Comparison of ENCODE assay signal across 23 cellular contexts in the genomic region with DNA sequence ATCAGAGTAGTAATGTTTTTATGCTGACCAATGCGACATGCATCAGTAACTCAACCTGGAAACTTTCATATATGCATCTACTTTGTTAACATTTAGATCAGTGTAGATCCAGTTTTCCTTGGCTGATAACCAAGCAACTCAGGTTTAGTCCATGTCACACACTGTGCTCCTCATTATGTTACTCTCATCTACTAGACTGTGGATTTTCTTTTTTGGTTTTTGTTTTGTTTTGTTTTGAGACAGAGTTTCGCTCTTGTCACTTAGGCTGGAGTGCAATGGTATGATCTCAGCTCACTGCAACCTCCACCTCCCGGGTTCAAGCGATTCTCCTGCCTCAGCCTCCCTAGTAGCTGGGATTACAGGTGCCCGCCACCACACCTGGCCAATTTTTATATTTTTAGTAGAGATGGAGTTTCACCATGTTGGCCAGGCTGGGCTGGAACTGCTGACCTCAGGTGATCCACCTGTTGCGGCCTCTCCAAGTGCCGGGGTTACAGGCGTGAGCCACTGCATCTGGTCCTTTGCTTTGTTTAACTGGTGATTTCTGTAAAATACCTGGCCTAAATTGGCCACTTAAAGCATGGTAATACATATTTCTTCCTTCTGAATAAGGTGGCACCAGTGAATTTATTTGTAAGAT.
"Had no signal": no experiment of that assay in that cellular context is flagged by ENCODE, and none has a peak within 500 bp of the region (broad histone marks: within the 10 kb centered on the region; RNA-seq: fewer than 3 reads in every experiment).

No MANE protein-coding gene starts in this region.

- H3K4me1 Mint-ChIP-seq: activated CD4-positive, alpha-beta T cell treated with anti-CD3 and anti-CD28 coated beads, Interleukin-2, amount 10 ng/mL, durations not matched to agents 7 days and 5 days; activated naive CD4-positive, alpha-beta T cell treated with anti-CD3 and anti-CD28 coated beads, Interleukin-2, amount 50 U/mL, for 24 hours had no signal

- H3K36me3 ChIP-seq: breast epithelium had no signal

- H3K4me1 ChIP-seq: breast epithelium, heart left ventricle, parathyroid adenoma, psoas muscle, sigmoid colon, stomach, thyroid gland, upper lobe of left lung, vagina had no signal

- H3K27ac ChIP-seq: breast epithelium, heart left ventricle, parathyroid adenoma, psoas muscle, sigmoid colon, stomach, thyroid gland, upper lobe of left lung, vagina had no signal

- H3K9me3 ChIP-seq: breast epithelium, heart left ventricle, psoas muscle, sigmoid colon, stomach, thyroid gland, upper lobe of left lung, vagina had no signal

- ATAC-seq: esophagus mucosa; heart left ventricle; naive thymus-derived CD8-positive, alpha-beta T cell; psoas muscle; stimulated activated naive B cell treated with anti-CD40 and anti-IgM and Interleukin-4, amounts not matched to agents 10 μg/mL and 1 μg/mL and 100 μg/mL, for 72 hours had no signal

- H3K27me3 Mint-ChIP-seq: activated CD4-positive, alpha-beta T cell treated with anti-CD3 and anti-CD28 coated beads, Interleukin-2, amount 10 ng/mL, durations not matched to agents 7 days and 5 days; activated naive CD4-positive, alpha-beta T cell treated with anti-CD3 and anti-CD28 coated beads, Interleukin-2, amount 50 U/mL, for 24 hours; activated T-cell treated with anti-CD3 and anti-CD28 coated beads, Interleukin-2, amount 50 U/mL, for 24 hours; naive thymus-derived CD8-positive, alpha-beta T cell; stimulated activated naive B cell treated with anti-CD40 and anti-IgM and Interleukin-4, amounts not matched to agents 10 μg/mL and 1 μg/mL and 100 μg/mL, for 72 hours had no signal

- H3K9me3 Mint-ChIP-seq: activated CD4-positive, alpha-beta T cell treated with anti-CD3 and anti-CD28 coated beads, Interleukin-2, amount 10 ng/mL, durations not matched to agents 7 days and 5 days; activated naive CD4-positive, alpha-beta T cell treated with anti-CD3 and anti-CD28 coated beads, Interleukin-2, amount 50 U/mL, for 24 hours; activated T-cell treated with anti-CD3 and anti-CD28 coated beads, Interleukin-2, amount 50 U/mL, for 24 hours; activated T-helper 2 cell treated with anti-CD3 and anti-CD28 coated beads, Interferon-gamma antibody, Interleukin-2, Interleukin-4, amounts not matched to agents 10 μg/mL and 5 μg/mL and 100 μg/mL, durations not matched to agents 14 hours and 24 hours and 36 hours; naive thymus-derived CD8-positive, alpha-beta T cell; neural crest cell; stimulated activated naive B cell treated with anti-CD40 and anti-IgM and Interleukin-4, amounts not matched to agents 10 μg/mL and 1 μg/mL and 100 μg/mL, for 72 hours had no signal

- H3K4me3 Mint-ChIP-seq: activated CD4-positive, alpha-beta T cell treated with anti-CD3 and anti-CD28 coated beads, Interleukin-2, amount 10 ng/mL, durations not matched to agents 7 days and 5 days; activated naive CD4-positive, alpha-beta T cell treated with anti-CD3 and anti-CD28 coated beads, Interleukin-2, amount 50 U/mL, for 24 hours; activated T-cell treated with anti-CD3 and anti-CD28 coated beads, Interleukin-2, amount 50 U/mL, for 24 hours; naive thymus-derived CD8-positive, alpha-beta T cell; neural crest cell; stimulated activated naive B cell treated with anti-CD40 and anti-IgM and Interleukin-4, amounts not matched to agents 10 μg/mL and 1 μg/mL and 100 μg/mL, for 72 hours had no signal

- DNase-seq: activated CD4-positive, alpha-beta T cell treated with anti-CD3 and anti-CD28 coated beads, Interleukin-2, amount 10 ng/mL, durations not matched to agents 7 days and 5 days; activated CD4-positive, CD25-positive, alpha-beta regulatory T cell treated with anti-CD3 and anti-CD28 coated beads, Interleukin-2, amount 50 U/mL, for 72 hours; activated CD8-positive, alpha-beta memory T cell treated with anti-CD3 and anti-CD28 coated beads, Interleukin-2, amount 50 U/mL, for 4 hours; activated T-cell treated with anti-CD3 and anti-CD28 coated beads, Interleukin-2, amount 50 U/mL, for 24 hours; central memory CD4-positive, alpha-beta T cell; heart left ventricle; nucleus accumbens; psoas muscle; sigmoid colon; stimulated activated CD4-positive, alpha-beta T cell treated with anti-CD3 and anti-CD28 coated beads, Interleukin-2, amount 100 ng/mL, for 24 hours; stimulated activated naive B cell treated with anti-CD40 and anti-IgM and Interleukin-4, amounts not matched to agents 10 μg/mL and 1 μg/mL and 100 μg/mL, for 72 hours; stomach; thyroid gland; upper lobe of left lung had no signal

- H3K27ac Mint-ChIP-seq: activated CD4-positive, alpha-beta T cell treated with anti-CD3 and anti-CD28 coated beads, Interleukin-2, amount 10 ng/mL, durations not matched to agents 7 days and 5 days; activated naive CD4-positive, alpha-beta T cell treated with anti-CD3 and anti-CD28 coated beads, Interleukin-2, amount 50 U/mL, for 24 hours; activated T-cell treated with anti-CD3 and anti-CD28 coated beads, Interleukin-2, amount 50 U/mL, for 24 hours; activated T-helper 2 cell treated with anti-CD3 and anti-CD28 coated beads, Interferon-gamma antibody, Interleukin-2, Interleukin-4, amounts not matched to agents 10 μg/mL and 5 μg/mL and 100 μg/mL, durations not matched to agents 14 hours and 24 hours and 36 hours; stimulated activated naive B cell treated with anti-CD40 and anti-IgM and Interleukin-4, amounts not matched to agents 10 μg/mL and 1 μg/mL and 100 μg/mL, for 72 hours had no signal

- H3K27me3 ChIP-seq: breast epithelium, heart left ventricle, sigmoid colon, stomach, thyroid gland, upper lobe of left lung, vagina had no signal

- H3K9ac ChIP-seq: parathyroid adenoma had no signal

- H3K4me3 ChIP-seq: breast epithelium, heart left ventricle, psoas muscle, sigmoid colon, smooth muscle cell, stomach, thyroid gland, upper lobe of left lung, vagina had no signal
